In genomic region chr1:1564278-1564677, GRCh38 we compare ENCODE assay signal across 17 cellular contexts. TPM values are rescaled to one million over a fixed set of nuclear protein-coding genes. Genes with fewer than 3 reads are reported as not detected.
DNase-seq lines count a peak whose midpoint lies in the region; ATAC-seq, FAIRE-seq and TF ChIP-seq lines count a peak whose summit lies in the region.
"Had no signal": no experiment of that assay in that cellular context is flagged by ENCODE, and none has a peak within 500 bp of the region (broad histone marks: within the 10 kb centered on the region; RNA-seq: fewer than 3 reads in every experiment).

No MANE protein-coding gene starts in this region.

- no peaks in the 10 kb centered on the region for H3K27me3 Mint-ChIP-seq in chondrocyte (ENCODE audit: low read depth)

- H4K20me1 ChIP-seq in PC-3 (ENCODE audit: low read length): peaks cover 70% of the 10 kb centered on the region

- no peak overlapping the region for H2AFZ ChIP-seq in PC-3 (ENCODE audit: low read length)
- H2AFZ ChIP-seq: GM23338 had no signal

- H3K4me3 ChIP-seq in PC-3 (ENCODE audit: low read length): no peak overlapping the region
- H3K4me3 ChIP-seq in spleen: no peak overlapping the region
- no peak overlapping the region for H3K4me3 ChIP-seq in pancreas
- H3K4me3 ChIP-seq: GM23338, SJCRH30 had no signal

- TSS peak; percentile 5 for BruUV-seq in PC-3 (replicated peaks; lab: Mats Ljungman, UMichigan)

- no peak for FAIRE-seq in pancreas (lab: Jason Lieb, UNC)

- H3K27ac ChIP-seq in PC-3 (ENCODE audit: low read length) (no peak overlapping the region), spleen (peak overlapping the region in 6 of 8 donors; percentile 7 to 65 (median 48)), pancreas (no peak overlapping the region)
- H3K27ac ChIP-seq: SJCRH30 had no signal

- peaks cover 19% of the 10 kb centered on the region for H3K36me3 Mint-ChIP-seq in chondrocyte (ENCODE audit: low read depth)

- peak overlapping the region; percentile 65 for H3K27ac Mint-ChIP-seq in chondrocyte (ENCODE audit: unreplicated experiment)

- TF ChIP-seq POLR2A in spleen (IDR thresholded peaks at IDR 0.05): no peak

- no peak overlapping the region for H3K4me3 Mint-ChIP-seq in chondrocyte (ENCODE audit: unreplicated experiment)
- H3K4me3 Mint-ChIP-seq: GM23338 had no signal

- peaks cover 20% of the 10 kb centered on the region for H3K4me1 Mint-ChIP-seq in chondrocyte (ENCODE audit: low read depth)

- CTCF ChIA-PET in PC-3 (lab: Charles Lee): no interaction called here

- no peak overlapping the region for H3K4me2 ChIP-seq in PC-3 (ENCODE audit: low read length)
- H3K4me2 ChIP-seq: GM23338 had no signal

- H3F3A ChIP-seq in PC-3 (ENCODE audit: low read length, unreplicated experiment): peaks cover 6% of the 10 kb centered on the region

- no peaks in the 10 kb centered on the region for H3K27me3 ChIP-seq in PC-3 (ENCODE audit: low read length)
- no peaks in the 10 kb centered on the region for H3K27me3 ChIP-seq in spleen (replicated peaks in 1 of 7)
- no peaks in the 10 kb centered on the region for H3K27me3 ChIP-seq in pancreas
- H3K27me3 ChIP-seq: SJCRH30 had no signal

- TF ChIP-seq CTCF in PC-3 (conservative IDR thresholded peaks at IDR 0.05; ENCODE audit: low read depth, low read length) (no peak), chondrocyte (IDR thresholded peaks at IDR 0.05) (no peak), spleen (IDR thresholded peaks at IDR 0.05 in 8 of 11, conservative IDR thresholded peaks at IDR 0.05 in 3 of 11) (no peak), pancreas (IDR thresholded peaks at IDR 0.05) (no peak)

- no peak overlapping the region for H3K9ac ChIP-seq in PC-3 (ENCODE audit: low read length)

- peak; percentile 19 for ATAC-seq in left ventricle myocardium superior
- ATAC-seq in Right ventricle myocardium inferior: no peak
- ATAC-seq in PC-3: no peak
- no peak for ATAC-seq in pancreas
- ATAC-seq: GM23338 had no signal

- no peaks in the 10 kb centered on the region for H3K4me1 ChIP-seq in PC-3 (ENCODE audit: insufficient read depth, low read length)
- H3K4me1 ChIP-seq in spleen: peaks cover 7 to 77% (median 41%) of the 10 kb centered on the region in 6 donors
- no peaks in the 10 kb centered on the region for H3K4me1 ChIP-seq in pancreas

- intact Hi-C loops in left ventricle myocardium superior (cut with micrococcal nuclease) (no loop called here), Right ventricle myocardium inferior (cut with DNase I) (no loop called here), PC-3 (cut with micrococcal nuclease) (no loop called here), spleen (cut with DNase I; ENCODE audit: low total_unique reads) (no loop called here), pancreas (cut with DNase I) (no loop called here)

- peaks cover 93% of the 10 kb centered on the region for H3K79me2 ChIP-seq in PC-3 (ENCODE audit: low read length)

- peaks cover 65% of the 10 kb centered on the region for H3K36me3 ChIP-seq in PC-3 (ENCODE audit: low read depth, low read length)
- H3K36me3 ChIP-seq in spleen: peaks cover 0 to 98% (median 60%) of the 10 kb centered on the region in 6 donors
- H3K36me3 ChIP-seq in pancreas: peaks cover 0 to 20% (median 14%) of the 10 kb centered on the region in 3 donors

- no peaks in the 10 kb centered on the region for H3K9me3 Mint-ChIP-seq in chondrocyte (ENCODE audit: low read depth)
- H3K9me3 Mint-ChIP-seq: GM23338 had no signal

- H3K9me3 ChIP-seq in PC-3 (ENCODE audit: low read length) (no peaks in the 10 kb centered on the region), spleen (no peaks in the 10 kb centered on the region), pancreas (no peaks in the 10 kb centered on the region)
- H3K9me3 ChIP-seq: SJCRH30 had no signal

- WGBS in spleen, 5 donors: 82 to 92% (median 87%) methylated on average over 19 of the region's 19 CpGs
- WGBS in pancreas, 2 donors: 81 to 86% methylated on average over 19 of the region's 19 CpGs

- DNase-seq in left ventricle myocardium superior (no peak), Right ventricle myocardium inferior (ENCODE audit: missing footprints) (no peak), PC-3 (no peak), chondrocyte (ENCODE audit: low spot score) (no peak), spleen (no peak), HT-29 (ENCODE audit: low spot score) (no peak), dermis blood vessel endothelial cell (no peak), pancreas (no peak)
- DNase-seq: DMS79, Kasumi-1, NCI-H187 treated with DMSO at 0.1 percent for 48 hours, NCI-H2171, NCI-H446 treated with DMSO at 0.1 percent for 48 hours, NCI-H82, SJCRH30 had no signal

- H3K9me2 ChIP-seq in PC-3 (replicated peaks; ENCODE audit: low read length): no peaks in the 10 kb centered on the region

- POLR2A ChIA-PET in PC-3 (lab: Charles Lee; ENCODE audit: unreplicated experiment): no interaction called here

RNA-seq across cellular contexts. Expression of gene SSU72, which starts 10.4 kb away (rescaled TPM):
- 118 TPM for total RNA-seq in left ventricle myocardium superior
- total RNA-seq in Right ventricle myocardium inferior: 116 TPM
- 283 and 310 TPM in 2 replicates for total RNA-seq in PC-3 (2014; rRNA removed)
- total RNA-seq in chondrocyte: 99.7 to 129 TPM (median 100 TPM) in 3 replicates
- total RNA-seq in spleen: 100 to 1,000 TPM in 5 of 7 donors, 10 to 100 TPM in 2; 86.7 to 168 (median 111) TPM
- 100 to 1,000 TPM in 1 of 3 donors, 10 to 100 TPM in 2; 89.2 to 121 (median 90.4) TPM for polyA plus RNA-seq in spleen
- total RNA-seq in HT-29 (2014; rRNA removed; shearing (Covaris generic)): 140 and 148 TPM in 2 replicates
- total RNA-seq in dermis blood vessel endothelial cell: 87.1 and 128 TPM in 2 replicates
- total RNA-seq in pancreas: 10 to 100 TPM; 49.2 to 63.2 (median 54.4) TPM
- polyA plus RNA-seq in pancreas: 10 to 100 TPM; 57.9 to 74.3 TPM

RNA-seq across cellular contexts. Expression of gene TMEM240, which starts 23.9 kb away (rescaled TPM):
- total RNA-seq in left ventricle myocardium superior: 8.9 TPM
- total RNA-seq in Right ventricle myocardium inferior: 6.9 TPM
- 0.87 and 2.0 TPM in 2 replicates for total RNA-seq in PC-3 (2014; rRNA removed)
- 3.6 to 6.1 TPM (median 5.8 TPM) in 3 replicates for total RNA-seq in chondrocyte
- total RNA-seq in spleen: 1 to 10 TPM in 6 of 7 donors, not detected in 1; 2.3 to 5.3 (median 2.7) TPM
- polyA plus RNA-seq in spleen: 1 to 10 TPM in 2 of 3 donors, under 1 TPM in 1; 0.39 to 2.2 (median 1.5) TPM
- total RNA-seq in HT-29 (2014; rRNA removed; shearing (Covaris generic)): 1.4 and 2.4 TPM in 2 replicates
- 1.7 and 2.6 TPM in 2 replicates for total RNA-seq in dermis blood vessel endothelial cell
- 1 to 10 TPM in 1 of 6 donors, under 1 TPM in 4, not detected in 1; 0.22 to 1.0 (median 0.49) TPM for total RNA-seq in pancreas
- polyA plus RNA-seq in pancreas: 1 to 10 TPM; 2.5 to 3.6 TPM
- total RNA-seq: RPMI7951 had no signal

RNA-seq across cellular contexts. Expression of gene FNDC10, which starts 35.7 kb away (rescaled TPM):
- total RNA-seq in left ventricle myocardium superior (3.6 TPM), Right ventricle myocardium inferior (3.0 TPM), PC-3 (2014; rRNA removed) (7.9 and 8.8 TPM in 2 replicates), chondrocyte (23.3 to 32.6 TPM (median 24.8 TPM) in 3 replicates), spleen (1 to 10 TPM; 2.2 to 8.8 (median 5.6) TPM), dermis blood vessel endothelial cell (0.68 and 1.4 TPM in 2 replicates), pancreas (1 to 10 TPM in 2 of 6 donors, under 1 TPM in 4; 0.28 to 2.4 (median 0.71) TPM)
- polyA plus RNA-seq in spleen (1 to 10 TPM; 2.2 to 4.4 (median 3.4) TPM), pancreas (1 to 10 TPM; 1.6 to 2.3 TPM)
- total RNA-seq in HT-29 (2014; rRNA removed; shearing (Covaris generic)): not detected in 2 replicates

RNA-seq across cellular contexts. Expression of gene MIB2, which starts 51.0 kb away (rescaled TPM):
- total RNA-seq in left ventricle myocardium superior: 131 TPM
- 103 TPM for total RNA-seq in Right ventricle myocardium inferior
- 164 and 218 TPM in 2 replicates for total RNA-seq in PC-3 (2014; rRNA removed)
- total RNA-seq in chondrocyte: 73.8 to 86.7 TPM (median 76.4 TPM) in 3 replicates
- total RNA-seq in spleen: 10 to 100 TPM; 46.2 to 76.5 (median 72.0) TPM
- polyA plus RNA-seq in spleen: 100 to 1,000 TPM in 1 of 3 donors, 10 to 100 TPM in 2; 49.6 to 165 (median 74.1) TPM
- 65.3 and 89.0 TPM in 2 replicates for total RNA-seq in HT-29 (2014; rRNA removed; shearing (Covaris generic))
- total RNA-seq in dermis blood vessel endothelial cell: 49.2 and 71.0 TPM in 2 replicates
- 10 to 100 TPM; 27.4 to 60.8 (median 32.4) TPM for total RNA-seq in pancreas
- polyA plus RNA-seq in pancreas: 100 to 1,000 TPM; 140 to 253 TPM

RNA-seq across cellular contexts. Expression of gene ATAD3A, which starts 52.3 kb away (rescaled TPM):
- 18.3 TPM for total RNA-seq in left ventricle myocardium superior
- 17.9 TPM for total RNA-seq in Right ventricle myocardium inferior
- total RNA-seq in PC-3 (2014; rRNA removed): 186 and 243 TPM in 2 replicates
- 29.9 to 39.6 TPM (median 34.6 TPM) in 3 replicates for total RNA-seq in chondrocyte
- 10 to 100 TPM; 11.3 to 25.7 (median 17.8) TPM for total RNA-seq in spleen
- 10 to 100 TPM; 13.4 to 29.0 (median 14.3) TPM for polyA plus RNA-seq in spleen
- 155 and 162 TPM in 2 replicates for total RNA-seq in HT-29 (2014; rRNA removed; shearing (Covaris generic))
- total RNA-seq in dermis blood vessel endothelial cell: 29.3 and 59.4 TPM in 2 replicates
- 10 to 100 TPM in 5 of 6 donors, 1 to 10 TPM in 1; 8.0 to 18.0 (median 14.8) TPM for total RNA-seq in pancreas
- polyA plus RNA-seq in pancreas: 10 to 100 TPM; 22.5 to 33.8 TPM

Comparison
In these comparisons a context has a peak if more than half of its experiments do, and no peak if none do; other contexts are left out.
1. H3K27ac ChIP-seq: peak in spleen (6 of 8); none in PC-3 (single experiment) and pancreas (0 of 4).